In the genomic region with DNA sequence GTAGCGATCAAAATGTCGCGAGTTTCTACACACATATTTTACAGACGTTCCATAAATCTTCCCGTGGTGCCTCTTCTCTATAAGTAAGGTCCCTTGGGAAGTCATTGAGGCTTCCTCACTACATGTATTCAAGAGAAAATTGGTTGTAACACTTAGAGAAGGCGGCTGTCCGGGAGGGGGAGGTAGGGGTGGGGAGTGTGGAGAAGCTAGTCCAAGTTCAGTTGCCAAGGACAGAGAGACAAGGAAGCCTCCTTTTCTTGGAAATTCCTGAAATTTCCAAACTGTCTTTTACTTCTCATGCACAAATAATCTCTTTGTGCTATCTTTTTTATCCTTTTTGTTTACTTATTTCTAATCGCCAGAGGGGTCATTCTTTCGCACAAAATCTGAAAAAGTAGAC, we compare ENCODE assay signal across 1 cellular context.
A peak's percentile ranks its signal among the peaks of the same experiment; 100 is the strongest.
TF ChIP-seq lines count a peak whose summit lies in the region.

No MANE protein-coding gene starts in this region.

TF ChIP-seq in neural cell, 6 proteins besides CTCF, POLR2A, EP300 and RAD21:
- TF ChIP-seq, protein P1, sequence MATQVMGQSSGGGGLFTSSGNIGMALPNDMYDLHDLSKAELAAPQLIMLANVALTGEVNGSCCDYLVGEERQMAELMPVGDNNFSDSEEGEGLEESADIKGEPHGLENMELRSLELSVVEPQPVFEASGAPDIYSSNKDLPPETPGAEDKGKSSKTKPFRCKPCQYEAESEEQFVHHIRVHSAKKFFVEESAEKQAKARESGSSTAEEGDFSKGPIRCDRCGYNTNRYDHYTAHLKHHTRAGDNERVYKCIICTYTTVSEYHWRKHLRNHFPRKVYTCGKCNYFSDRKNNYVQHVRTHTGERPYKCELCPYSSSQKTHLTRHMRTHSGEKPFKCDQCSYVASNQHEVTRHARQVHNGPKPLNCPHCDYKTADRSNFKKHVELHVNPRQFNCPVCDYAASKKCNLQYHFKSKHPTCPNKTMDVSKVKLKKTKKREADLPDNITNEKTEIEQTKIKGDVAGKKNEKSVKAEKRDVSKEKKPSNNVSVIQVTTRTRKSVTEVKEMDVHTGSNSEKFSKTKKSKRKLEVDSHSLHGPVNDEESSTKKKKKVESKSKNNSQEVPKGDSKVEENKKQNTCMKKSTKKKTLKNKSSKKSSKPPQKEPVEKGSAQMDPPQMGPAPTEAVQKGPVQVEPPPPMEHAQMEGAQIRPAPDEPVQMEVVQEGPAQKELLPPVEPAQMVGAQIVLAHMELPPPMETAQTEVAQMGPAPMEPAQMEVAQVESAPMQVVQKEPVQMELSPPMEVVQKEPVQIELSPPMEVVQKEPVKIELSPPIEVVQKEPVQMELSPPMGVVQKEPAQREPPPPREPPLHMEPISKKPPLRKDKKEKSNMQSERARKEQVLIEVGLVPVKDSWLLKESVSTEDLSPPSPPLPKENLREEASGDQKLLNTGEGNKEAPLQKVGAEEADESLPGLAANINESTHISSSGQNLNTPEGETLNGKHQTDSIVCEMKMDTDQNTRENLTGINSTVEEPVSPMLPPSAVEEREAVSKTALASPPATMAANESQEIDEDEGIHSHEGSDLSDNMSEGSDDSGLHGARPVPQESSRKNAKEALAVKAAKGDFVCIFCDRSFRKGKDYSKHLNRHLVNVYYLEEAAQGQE (IDR thresholded peaks at IDR 0.05; ENCODE audit: borderline replicate concordance) = no peak
- TF ChIP-seq POLR2AphosphoS5 (IDR thresholded peaks at IDR 0.05) = peak; percentile 29
